Comparison of ENCODE assay signal across 8 cellular contexts in the genomic region with DNA sequence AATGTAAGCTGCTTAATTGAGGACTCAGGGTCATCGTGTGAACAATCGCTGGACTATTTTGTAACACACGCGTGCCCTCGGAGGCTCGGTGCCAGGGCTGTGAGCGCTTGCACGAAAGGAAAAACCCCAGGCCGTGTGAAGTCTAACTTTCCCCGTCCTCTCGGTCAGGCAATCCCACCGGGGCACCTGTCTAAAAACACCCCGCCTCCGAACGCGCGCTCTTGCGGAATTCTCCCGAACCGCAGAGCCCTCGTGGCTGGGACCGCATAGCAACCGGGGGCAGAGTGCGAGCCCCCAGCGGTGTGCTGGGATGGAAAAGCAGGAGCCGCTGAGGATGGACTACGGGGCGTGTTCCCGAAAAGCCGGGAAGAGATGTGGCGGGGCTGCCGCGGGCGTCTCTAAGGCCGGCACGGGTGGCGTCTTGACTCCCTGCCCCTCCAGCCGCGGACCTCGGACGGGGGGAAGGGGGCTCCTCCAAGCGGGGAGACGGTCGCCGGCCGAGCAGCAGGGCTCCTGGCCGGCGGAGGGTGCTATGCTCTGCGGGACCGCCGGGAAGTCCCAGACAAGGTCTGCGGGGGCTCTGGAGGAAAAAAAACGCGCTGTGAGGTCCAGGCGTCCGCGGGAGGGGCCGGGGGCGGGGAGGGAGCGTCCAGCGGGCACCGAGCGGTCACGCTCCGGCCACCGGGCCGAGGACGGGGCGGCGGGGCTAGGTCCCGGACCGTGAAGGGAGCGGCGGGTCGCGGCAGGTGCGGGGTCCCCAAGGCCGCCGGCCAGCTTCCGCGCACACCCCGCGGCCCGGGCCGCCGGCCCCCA. TPM values are rescaled to one million over a fixed set of nuclear protein-coding genes. Genes with fewer than 3 reads are reported as not detected.
A peak's percentile ranks its signal among the peaks of the same experiment; 100 is the strongest.
DNase-seq lines count a peak whose midpoint lies in the region; TF ChIP-seq lines count a peak whose summit lies in the region.

No MANE protein-coding gene starts in this region.

- H3K4me3 ChIP-seq in HEK293 (ENCODE audit: low read depth, low read length) (peak overlapping the region; percentile 73), mesodermal cell (ENCODE audit: extremely low read depth, insufficient read depth, low read length, poor library complexity, severe bottlenecking) (peak overlapping the region; percentile 70)

- H3K4me3 Mint-ChIP-seq in activated CD4-positive, alpha-beta memory T cell treated with anti-CD3 and anti-CD28 coated beads for 36 hours: peak overlapping the region; percentile 80

- H3K9me3 ChIP-seq in HEK293 (ENCODE audit: control insufficient read depth, insufficient read depth, low read depth, low read length) (no peaks in the 10 kb centered on the region), mesodermal cell (ENCODE audit: control insufficient read depth, low read length) (no peaks in the 10 kb centered on the region)

- H3K36me3 ChIP-seq in HEK293 (ENCODE audit: control insufficient read depth in 2 of 2, insufficient read depth in 1 of 2, low read length in 2 of 2) (peaks cover 6 to 12% of the 10 kb centered on the region in 2 experiments; a peak in 2 of 3 replicates), mesodermal cell (ENCODE audit: control insufficient read depth, insufficient read depth, low read length) (peaks cover 26% of the 10 kb centered on the region)

- DNase-seq in DMS53 (lab: John Stamatoyannopoulos, UW) (peak; percentile 74), DMS53 treated with DMSO at 0.1 percent for 48 hours (lab: John Stamatoyannopoulos, UW; ENCODE audit: unreplicated experiment) (no peak), NCI-H1092 (lab: John Stamatoyannopoulos, UW) (peak; percentile 45)
- peak; percentile 66 for DNase-seq in activated CD4-positive, alpha-beta memory T cell treated with anti-CD3 and anti-CD28 coated beads for 36 hours
- DNase-seq in effector CD8-positive, alpha-beta T cell (lab: John Stamatoyannopoulos, UW): peak; percentile 26
- DNase-seq in stimulated activated CD8-positive, alpha-beta memory T cell treated with anti-CD3 and anti-CD28 coated beads, Interleukin-2, amount 100 ng/mL, for 48 hours (ENCODE audit: low read depth in 2 of 2): peak; percentile 33 to 45

- 0 out of 2 replicates have a peak, but pooled peaks cover 3% of the 10 kb centered on the region for H3K4me1 ChIP-seq in HEK293 (ENCODE audit: control insufficient read depth, insufficient read depth, low read length)
- no peaks in the 10 kb centered on the region for H3K4me1 ChIP-seq in mesodermal cell (ENCODE audit: control insufficient read depth, insufficient read depth, low read length, poor library complexity, severe bottlenecking)

- peak overlapping the region; percentile 88 for H3K27ac Mint-ChIP-seq in activated CD4-positive, alpha-beta memory T cell treated with anti-CD3 and anti-CD28 coated beads for 36 hours

- H3K4me1 Mint-ChIP-seq in activated CD4-positive, alpha-beta memory T cell treated with anti-CD3 and anti-CD28 coated beads for 36 hours (ENCODE audit: low read depth): peaks cover 35% of the 10 kb centered on the region

- peak; percentile 86 for TF ChIP-seq CTCF in HEK293 (tag by site-specific recombination; IDR thresholded peaks at IDR 0.05)

- H3K9me3 Mint-ChIP-seq in activated CD4-positive, alpha-beta memory T cell treated with anti-CD3 and anti-CD28 coated beads for 36 hours: no peaks in the 10 kb centered on the region

- intact Hi-C loops in activated CD4-positive, alpha-beta memory T cell treated with anti-CD3 and anti-CD28 coated beads for 36 hours (cut with micrococcal nuclease): loop anchor here (10.0 kb wide), 1 partner anchor 396 kb away; a partner anchor contains a TSS

- 2 to 3% methylated on average over 56 to 81 of the region's 86 CpGs for WGBS in mesodermal cell (ENCODE audit: insufficient coverage in 2 of 2), 2 experiments

- H3K27ac ChIP-seq in HEK293 (ENCODE audit: extremely low read depth, low read depth, low read length) (peak overlapping the region; percentile 93), mesodermal cell (ENCODE audit: low read depth, low read length, severe bottlenecking) (peak overlapping the region; percentile 99)

- POLR2A ChIA-PET in HEK293 (lab: Yijun Ruan, JAX): interaction anchor here (1.4 kb wide), 1 partner anchor 129 kb away, joined by 4 read pairs; no protein-coding TSS in a partner anchor
- POLR2A ChIA-PET in activated CD4-positive, alpha-beta memory T cell treated with anti-CD3 and anti-CD28 coated beads for 36 hours (lab: Charles Lee): interaction anchor here (1.0 to 1.4 kb wide), 3 partner anchors 54 to 130 kb away, joined by 3 to 8 read pairs (median 6); a partner anchor contains a TSS

- H3K27me3 Mint-ChIP-seq in activated CD4-positive, alpha-beta memory T cell treated with anti-CD3 and anti-CD28 coated beads for 36 hours: no peaks in the 10 kb centered on the region

- H3K36me3 Mint-ChIP-seq in activated CD4-positive, alpha-beta memory T cell treated with anti-CD3 and anti-CD28 coated beads for 36 hours: peaks cover 17% of the 10 kb centered on the region

- CTCF ChIA-PET in HEK293 (lab: Yijun Ruan, JAX): interaction anchor here (0.7 to 1.4 kb wide), 2 partner anchors 99 to 193 kb away, joined by 4 to 5 read pairs; no protein-coding TSS in a partner anchor
- CTCF ChIA-PET in activated CD4-positive, alpha-beta memory T cell treated with anti-CD3 and anti-CD28 coated beads for 36 hours (lab: Charles Lee): interaction anchor here (0.9 kb wide), 1 partner anchor 109 kb away, joined by 4 read pairs; no protein-coding TSS in a partner anchor

TF ChIP-seq in HEK293, 187 proteins besides CTCF, POLR2A, EP300 and RAD21 (continues in another document):
- TF ChIP-seq ZEB2 (tag by site-specific recombination; IDR thresholded peaks at IDR 0.05) (0 out of 2 replicates have a peak, but pooled peaks have one; percentile 22), KLF8 (tag by site-specific recombination; IDR thresholded peaks at IDR 0.05) (no peak), PRDM1 (tag by site-specific recombination; IDR thresholded peaks at IDR 0.05) (peak; percentile 13; the same call in 1 of the 2 replicates), ZNF423 (tag by site-specific recombination; IDR thresholded peaks at IDR 0.05) (peak; percentile 67), ZNF341 (tag by site-specific recombination; IDR thresholded peaks at IDR 0.05; ENCODE audit: low read depth) (0 out of 2 replicates have a peak, but pooled peaks have one; percentile 8), ZNF785 (tag by site-specific recombination; IDR thresholded peaks at IDR 0.05) (no peak), ZIC2 (tag by site-specific recombination; IDR thresholded peaks at IDR 0.05) (peak; percentile 41), ZNF335 (tag by site-specific recombination; conservative IDR thresholded peaks at IDR 0.05) (0 out of 2 replicates have a peak, but pooled peaks have one; percentile 21), REPIN1 (tag by site-specific recombination; IDR thresholded peaks at IDR 0.05; ENCODE audit: low read depth) (no peak)
- TF ChIP-seq, protein P1, sequence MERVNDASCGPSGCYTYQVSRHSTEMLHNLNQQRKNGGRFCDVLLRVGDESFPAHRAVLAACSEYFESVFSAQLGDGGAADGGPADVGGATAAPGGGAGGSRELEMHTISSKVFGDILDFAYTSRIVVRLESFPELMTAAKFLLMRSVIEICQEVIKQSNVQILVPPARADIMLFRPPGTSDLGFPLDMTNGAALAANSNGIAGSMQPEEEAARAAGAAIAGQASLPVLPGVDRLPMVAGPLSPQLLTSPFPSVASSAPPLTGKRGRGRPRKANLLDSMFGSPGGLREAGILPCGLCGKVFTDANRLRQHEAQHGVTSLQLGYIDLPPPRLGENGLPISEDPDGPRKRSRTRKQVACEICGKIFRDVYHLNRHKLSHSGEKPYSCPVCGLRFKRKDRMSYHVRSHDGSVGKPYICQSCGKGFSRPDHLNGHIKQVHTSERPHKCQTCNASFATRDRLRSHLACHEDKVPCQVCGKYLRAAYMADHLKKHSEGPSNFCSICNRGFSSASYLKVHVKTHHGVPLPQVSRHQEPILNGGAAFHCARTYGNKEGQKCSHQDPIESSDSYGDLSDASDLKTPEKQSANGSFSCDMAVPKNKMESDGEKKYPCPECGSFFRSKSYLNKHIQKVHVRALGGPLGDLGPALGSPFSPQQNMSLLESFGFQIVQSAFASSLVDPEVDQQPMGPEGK (tag by site-specific recombination; IDR thresholded peaks at IDR 0.05): peak; percentile 77
- TF ChIP-seq, protein P2, sequence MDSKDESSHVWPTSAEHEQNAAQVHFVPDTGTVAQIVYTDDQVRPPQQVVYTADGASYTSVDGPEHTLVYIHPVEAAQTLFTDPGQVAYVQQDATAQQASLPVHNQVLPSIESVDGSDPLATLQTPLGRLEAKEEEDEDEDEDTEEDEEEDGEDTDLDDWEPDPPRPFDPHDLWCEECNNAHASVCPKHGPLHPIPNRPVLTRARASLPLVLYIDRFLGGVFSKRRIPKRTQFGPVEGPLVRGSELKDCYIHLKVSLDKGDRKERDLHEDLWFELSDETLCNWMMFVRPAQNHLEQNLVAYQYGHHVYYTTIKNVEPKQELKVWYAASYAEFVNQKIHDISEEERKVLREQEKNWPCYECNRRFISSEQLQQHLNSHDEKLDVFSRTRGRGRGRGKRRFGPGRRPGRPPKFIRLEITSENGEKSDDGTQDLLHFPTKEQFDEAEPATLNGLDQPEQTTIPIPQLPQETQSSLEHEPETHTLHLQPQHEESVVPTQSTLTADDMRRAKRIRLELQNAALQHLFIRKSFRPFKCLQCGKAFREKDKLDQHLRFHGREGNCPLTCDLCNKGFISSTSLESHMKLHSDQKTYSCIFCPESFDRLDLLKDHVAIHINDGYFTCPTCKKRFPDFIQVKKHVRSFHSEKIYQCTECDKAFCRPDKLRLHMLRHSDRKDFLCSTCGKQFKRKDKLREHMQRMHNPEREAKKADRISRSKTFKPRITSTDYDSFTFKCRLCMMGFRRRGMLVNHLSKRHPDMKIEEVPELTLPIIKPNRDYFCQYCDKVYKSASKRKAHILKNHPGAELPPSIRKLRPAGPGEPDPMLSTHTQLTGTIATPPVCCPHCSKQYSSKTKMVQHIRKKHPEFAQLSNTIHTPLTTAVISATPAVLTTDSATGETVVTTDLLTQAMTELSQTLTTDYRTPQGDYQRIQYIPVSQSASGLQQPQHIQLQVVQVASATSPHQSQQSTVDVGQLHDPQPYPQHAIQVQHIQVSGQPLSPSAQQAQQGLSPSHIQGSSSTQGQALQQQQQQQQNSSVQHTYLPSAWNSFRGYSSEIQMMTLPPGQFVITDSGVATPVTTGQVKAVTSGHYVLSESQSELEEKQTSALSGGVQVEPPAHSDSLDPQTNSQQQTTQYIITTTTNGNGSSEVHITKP (tag by site-specific recombination; IDR thresholded peaks at IDR 0.05): peak; percentile 35; the same call in 1 of the 2 replicates

RNA-seq across cellular contexts. Expression of a gene that starts 0.9 kb away (rescaled TPM):
- total RNA-seq in activated CD4-positive, alpha-beta memory T cell treated with anti-CD3 and anti-CD28 coated beads for 36 hours: 10 to 100 TPM; 23.6 to 24.1 TPM
- 8.5 TPM for polyA plus RNA-seq in mesodermal cell (2013, experiment 1 of 2)
- polyA plus RNA-seq in mesodermal cell (2013, experiment 2 of 2): 8.7 TPM

RNA-seq across cellular contexts. Expression of a gene that starts 55.4 kb away (rescaled TPM):
- total RNA-seq in activated CD4-positive, alpha-beta memory T cell treated with anti-CD3 and anti-CD28 coated beads for 36 hours: 1 to 10 TPM; 3.8 to 7.5 TPM
- 9.5 TPM for polyA plus RNA-seq in mesodermal cell (2013, experiment 1 of 2)
- 10.1 TPM for polyA plus RNA-seq in mesodermal cell (2013, experiment 2 of 2)
